In the genomic region with DNA sequence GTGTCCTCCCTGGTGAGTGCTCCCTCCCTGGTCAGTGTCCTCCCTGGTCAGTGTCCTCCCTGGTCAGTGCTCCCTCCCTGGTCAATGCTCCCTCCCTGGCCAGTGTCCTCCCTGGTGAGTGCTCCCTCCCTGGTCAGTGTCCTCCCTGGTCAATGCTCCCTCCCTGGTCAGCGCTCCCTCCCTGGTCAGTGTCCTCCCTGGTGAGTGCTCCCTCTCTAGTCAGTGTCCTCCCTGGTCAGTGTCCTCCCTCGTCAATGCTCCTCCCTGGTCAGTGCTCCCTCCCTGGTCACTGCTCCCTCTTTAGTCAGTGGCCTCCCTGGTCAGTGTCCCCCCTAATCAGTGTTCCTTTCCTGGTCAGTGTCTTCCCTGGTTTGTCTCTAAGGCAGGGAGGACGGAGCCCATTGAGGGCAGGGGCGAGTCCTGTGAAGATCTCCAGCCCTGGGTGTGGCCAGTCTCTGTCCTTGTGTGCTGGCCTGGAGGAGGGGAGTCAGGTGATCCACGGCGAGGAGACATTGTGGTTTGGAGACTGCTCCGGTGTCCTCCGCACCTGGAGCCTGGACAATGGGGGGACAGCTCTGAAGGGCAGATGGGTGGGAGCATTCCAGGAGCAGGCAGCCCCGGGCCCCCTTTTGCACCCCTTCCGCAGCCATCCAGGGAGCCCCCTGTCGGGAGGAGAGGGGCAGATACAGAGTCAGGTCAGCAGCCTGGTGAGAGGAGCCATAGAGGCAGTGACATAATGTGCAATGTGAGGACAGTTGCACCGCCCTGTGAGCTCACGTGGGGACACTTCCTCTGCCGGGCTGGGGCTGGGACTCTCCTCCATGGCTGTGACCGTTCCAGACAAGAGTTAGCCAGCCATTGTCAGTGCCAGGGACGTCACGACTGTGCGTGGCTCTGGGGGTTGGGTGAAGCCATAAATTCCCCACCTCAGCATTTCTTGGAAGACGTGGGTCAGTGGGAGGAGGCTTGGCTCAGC, we compare ENCODE assay signal across 12 cellular contexts.
DNase-seq lines count a peak whose midpoint lies in the region; ATAC-seq, FAIRE-seq and TF ChIP-seq lines count a peak whose summit lies in the region.
"Had no signal": no experiment of that assay in that cellular context is flagged by ENCODE, and none has a peak within 500 bp of the region (broad histone marks: within the 10 kb centered on the region; RNA-seq: fewer than 3 reads in every experiment).

No MANE protein-coding gene starts in this region.

- WGBS in K562 (ENCODE audit: insufficient coverage, low coverage, missing lambda C conversion rate) = 13% methylated on average over 19 of the region's 19 CpGs
- 67 to 77% (median 76%) methylated on average over 17 to 19 of the region's 19 CpGs for WGBS in small intestine, 3 donors

- H3K4me2 ChIP-seq in Karpas-422 (ENCODE audit: low read depth, low read length, poor library complexity, severe bottlenecking) = no peak overlapping the region
- H3K4me2 ChIP-seq in K562 (ENCODE audit: insufficient read depth, low read length) = no peak overlapping the region; the same call in 1 of the 2 replicates

- no TSS peak for BruUV-seq in K562 (replicated peaks; lab: Mats Ljungman, UMichigan)

- H3K36me3 ChIP-seq in Karpas-422 (ENCODE audit: insufficient read depth, low read length) (no peaks in the 10 kb centered on the region), K562 (ENCODE audit: control insufficient read depth, insufficient read depth, low read length) (no peaks in the 10 kb centered on the region), small intestine (ENCODE audit: control insufficient read depth in 2 of 2, insufficient read depth in 2 of 2, low read length in 2 of 2) (no peaks in the 10 kb centered on the region), SJCRH30 (no peaks in the 10 kb centered on the region)
- no peaks in the 10 kb centered on the region for H3K36me3 ChIP-seq in naive thymus-derived CD4-positive, alpha-beta T cell (ENCODE audit: control insufficient read depth in 2 of 3, insufficient read depth in 3 of 3, low read length in 3 of 3)

- H3K27me3 Mint-ChIP-seq in naive thymus-derived CD4-positive, alpha-beta T cell = peaks cover 0 to 6% (median 0%) of the 10 kb centered on the region in 5 donors
- H3K27me3 Mint-ChIP-seq: stimulated activated naive CD8-positive, alpha-beta T cell treated with anti-CD3 and anti-CD28 coated beads, Interleukin-15, Interleukin-2, amounts not matched to agents 100 ng/mL and 50 ng/mL, for 24 hours had no signal

- H3K4me1 ChIP-seq in Karpas-422 (ENCODE audit: low read length) (no peaks in the 10 kb centered on the region), K562 (replicated peaks in 1 of 2; ENCODE audit: control insufficient read depth in 2 of 2, insufficient read depth in 2 of 2, low read length in 2 of 2) (peaks cover 0 to 38% of the 10 kb centered on the region in 2 experiments; a peak in 2 of 5 replicates), small intestine (ENCODE audit: control insufficient read depth in 2 of 2, insufficient read depth in 1 of 2, low read depth in 1 of 2, low read length in 1 of 2) (no peaks in the 10 kb centered on the region), SJCRH30 (no peaks in the 10 kb centered on the region)
- H3K4me1 ChIP-seq in naive thymus-derived CD4-positive, alpha-beta T cell (ENCODE audit: control insufficient read depth in 2 of 2, insufficient read depth in 2 of 2, low read length in 2 of 2) = no peaks in the 10 kb centered on the region

- H3K9me2 ChIP-seq in Karpas-422 (replicated peaks; ENCODE audit: insufficient read depth, low read length) = no peaks in the 10 kb centered on the region

- H4K20me1 ChIP-seq in Karpas-422 (ENCODE audit: insufficient read depth, low read depth, low read length) (no peaks in the 10 kb centered on the region), K562 (replicated peaks; ENCODE audit: control insufficient read depth, insufficient read depth, low read length) (peaks cover 2% of the 10 kb centered on the region; the same call in 1 of the 2 replicates)

- H3K79me2 ChIP-seq in Karpas-422 (ENCODE audit: low read length) (no peaks in the 10 kb centered on the region), K562 (ENCODE audit: control insufficient read depth, insufficient read depth, low read length) (no peaks in the 10 kb centered on the region)

- no peaks in the 10 kb centered on the region for H3K27me3 ChIP-seq in Karpas-422 (ENCODE audit: low read length)
- peaks cover 12 to 62% of the 10 kb centered on the region in 2 experiments for H3K27me3 ChIP-seq in K562 (ENCODE audit: control insufficient read depth in 2 of 2, insufficient read depth in 2 of 2, low read length in 2 of 2)
- H3K27me3 ChIP-seq in naive thymus-derived CD4-positive, alpha-beta T cell (ENCODE audit: control insufficient read depth in 2 of 2, insufficient read depth in 2 of 2, low read length in 2 of 2) = no peaks in the 10 kb centered on the region
- no peaks in the 10 kb centered on the region for H3K27me3 ChIP-seq in small intestine (ENCODE audit: control insufficient read depth in 2 of 2, insufficient read depth in 2 of 2, low read length in 2 of 2)
- 0 out of 2 replicates have a peak, but pooled peaks cover 4% of the 10 kb centered on the region for H3K27me3 ChIP-seq in SJCRH30

- no peak overlapping the region for H3K4me3 Mint-ChIP-seq in naive thymus-derived CD4-positive, alpha-beta T cell
- H3K4me3 Mint-ChIP-seq: stimulated activated naive CD8-positive, alpha-beta T cell treated with anti-CD3 and anti-CD28 coated beads, Interleukin-15, Interleukin-2, amounts not matched to agents 100 ng/mL and 50 ng/mL, for 24 hours had no signal

- TF ChIP-seq CTCF in GM10248 (IDR thresholded peaks at IDR 0.05; ENCODE audit: control extremely low read depth, extremely low read depth, low read depth, missing control alignments) = no peak
- TF ChIP-seq CTCF in K562 (IDR thresholded peaks at IDR 0.05 in 2 of 3, conservative IDR thresholded peaks at IDR 0.05 in 1 of 3; ENCODE audit: insufficient read depth in 2 of 3, low read depth in 1 of 3, low read length in 3 of 3) = peak in 1 of 3 experiments; percentile 11; a peak in 1 of 6 replicates

- FAIRE-seq in K562 (lab: Jason Lieb, UNC) (no peak), small intestine (lab: Jason Lieb, UNC) (no peak)

- H3K9me3 ChIP-seq in Karpas-422 (ENCODE audit: low read length) (no peaks in the 10 kb centered on the region), K562 (replicated peaks; ENCODE audit: control insufficient read depth, insufficient read depth, low read depth, low read length) (no peaks in the 10 kb centered on the region), small intestine (ENCODE audit: control insufficient read depth, low read depth) (no peaks in the 10 kb centered on the region), SJCRH30 (replicated peaks) (no peaks in the 10 kb centered on the region)
- H3K9me3 ChIP-seq in naive thymus-derived CD4-positive, alpha-beta T cell (ENCODE audit: control insufficient read depth in 2 of 3, low read length in 3 of 3) = no peaks in the 10 kb centered on the region

- ATAC-seq in K562 (peak; percentile 84), GM19455 (IDR thresholded peaks at IDR 0.05; ENCODE audit: unreplicated experiment) (no peak), GM19463 (IDR thresholded peaks at IDR 0.05; ENCODE audit: unreplicated experiment) (no peak)
- peak; percentile 34 for ATAC-seq in naive thymus-derived CD4-positive, alpha-beta T cell
- ATAC-seq: left lobe of liver had no signal

- CTCF ChIA-PET in GM10248 (lab: Yijun Ruan, JAX) = interaction anchor here (1.0 kb wide), 1 partner anchor 93 kb away, joined by 3 read pairs; a partner anchor contains a TSS
- CTCF ChIA-PET in K562 (lab: Yijun Ruan, JAX; ENCODE audit: low intra/inter-chr PET ratio) = no interaction called here
- CTCF ChIA-PET in naive thymus-derived CD4-positive, alpha-beta T cell (lab: Charles Lee) = no interaction called here

- peak; percentile 47 for DNase-seq in GM10248 (ENCODE audit: extremely low spot score)
- peak; percentile 49 for DNase-seq in Karpas-422
- peak in 1 of 4 experiments; percentile 37 for DNase-seq in K562 (ENCODE audit: extremely low read depth in 1 of 4, low spot score in 3 of 4)
- DNase-seq in naive thymus-derived CD4-positive, alpha-beta T cell = peak in 1 of 9 donors; percentile 15
- DNase-seq in small intestine = no peak
- no peak for DNase-seq in SJCRH30
- DNase-seq: activated CD4-positive, alpha-beta T cell treated with anti-CD3 and anti-CD28 coated beads, Interleukin-2, amount 50 U/mL, for 4 hours; NCI-H1105 had no signal

- in situ Hi-C loops in K562 (cut with MboI) = no loop called here

- no peak for TF ChIP-seq POLR2A in K562 (conservative IDR thresholded peaks at IDR 0.05)

- no peak overlapping the region for H3K27ac ChIP-seq in Karpas-422 (ENCODE audit: low read length)
- no peak overlapping the region; the same call in 2 of the 3 replicates for H3K27ac ChIP-seq in K562 (ENCODE audit: extremely low read depth, low read depth, low read length)
- no peak overlapping the region for H3K27ac ChIP-seq in naive thymus-derived CD4-positive, alpha-beta T cell (ENCODE audit: low read depth, low read length)
- H3K27ac ChIP-seq in small intestine (ENCODE audit: low read depth in 1 of 2, low read length in 1 of 2) = no peak overlapping the region
- H3K27ac ChIP-seq in SJCRH30 = no peak overlapping the region

- H3K9me1 ChIP-seq in K562 (ENCODE audit: control insufficient read depth, insufficient read depth, low read length) = peaks cover 4% of the 10 kb centered on the region

- no peaks in the 10 kb centered on the region for H3K4me1 Mint-ChIP-seq in naive thymus-derived CD4-positive, alpha-beta T cell

- H3K4me3 ChIP-seq in Karpas-422 (ENCODE audit: low read length) (no peak overlapping the region), K562 (no peak overlapping the region), small intestine (ENCODE audit: low read depth in 1 of 2, low read length in 2 of 2) (no peak overlapping the region), SJCRH30 (no peak overlapping the region)
- no peak overlapping the region for H3K4me3 ChIP-seq in naive thymus-derived CD4-positive, alpha-beta T cell (ENCODE audit: low read length)

- no peaks in the 10 kb centered on the region for H3K36me3 Mint-ChIP-seq in naive thymus-derived CD4-positive, alpha-beta T cell

- intact Hi-C loops in K562 (cut with micrococcal nuclease) = no loop called here
- intact Hi-C loops in naive thymus-derived CD4-positive, alpha-beta T cell (cut with micrococcal nuclease) = no loop called here

- H3K9me3 Mint-ChIP-seq in naive thymus-derived CD4-positive, alpha-beta T cell = peaks cover 0 to 2% (median 0%) of the 10 kb centered on the region in 11 donors
- H3K9me3 Mint-ChIP-seq: stimulated activated naive CD8-positive, alpha-beta T cell treated with anti-CD3 and anti-CD28 coated beads, Interleukin-15, Interleukin-2, amounts not matched to agents 100 ng/mL and 50 ng/mL, for 24 hours had no signal

- H3K27ac Mint-ChIP-seq in naive thymus-derived CD4-positive, alpha-beta T cell = peak overlapping the region in 2 of 9 donors; percentile 14 to 72
- H3K27ac Mint-ChIP-seq: stimulated activated naive CD8-positive, alpha-beta T cell treated with anti-CD3 and anti-CD28 coated beads, Interleukin-15, Interleukin-2, amounts not matched to agents 100 ng/mL and 50 ng/mL, for 24 hours had no signal

- H3K9ac ChIP-seq in Karpas-422 (ENCODE audit: low read length) = no peak overlapping the region
- no peak overlapping the region for H3K9ac ChIP-seq in K562 (ENCODE audit: insufficient read depth in 1 of 2, low read depth in 2 of 2, low read length in 2 of 2)

- no peak for TF ChIP-seq EP300 in K562 (IDR thresholded peaks at IDR 0.05; ENCODE audit: low read length)

- no peak for TF ChIP-seq RAD21 in K562 (CRISPR knock-in tag; conservative IDR thresholded peaks at IDR 0.05 in 1 of 2, IDR thresholded peaks at IDR 0.05 in 1 of 2)

- POLR2A ChIA-PET in GM10248 (lab: Yijun Ruan, JAX) (no interaction called here), K562 (lab: Yijun Ruan, JAX) (no interaction called here)
- POLR2A ChIA-PET in naive thymus-derived CD4-positive, alpha-beta T cell (lab: Charles Lee) = no interaction called here

- no peak overlapping the region for H2AFZ ChIP-seq in Karpas-422 (ENCODE audit: low read length)
- peak overlapping the region; percentile 33; the same call in 1 of the 2 replicates for H2AFZ ChIP-seq in K562 (ENCODE audit: low read depth, low read length)

Comparison
In these comparisons a context has a peak if more than half of its experiments do, and no peak if none do; other contexts are left out.
1. DNase-seq: peak in GM10248 (single experiment) and Karpas-422 (single experiment); none in small intestine (single experiment) and SJCRH30 (0 of 2).
2. ATAC-seq: peak in K562 (single experiment) and naive thymus-derived CD4-positive, alpha-beta T cell (single experiment); none in GM19455 (single experiment) and GM19463 (single experiment).